24 cellular contexts compared by ENCODE assay signal in the genomic region with DNA sequence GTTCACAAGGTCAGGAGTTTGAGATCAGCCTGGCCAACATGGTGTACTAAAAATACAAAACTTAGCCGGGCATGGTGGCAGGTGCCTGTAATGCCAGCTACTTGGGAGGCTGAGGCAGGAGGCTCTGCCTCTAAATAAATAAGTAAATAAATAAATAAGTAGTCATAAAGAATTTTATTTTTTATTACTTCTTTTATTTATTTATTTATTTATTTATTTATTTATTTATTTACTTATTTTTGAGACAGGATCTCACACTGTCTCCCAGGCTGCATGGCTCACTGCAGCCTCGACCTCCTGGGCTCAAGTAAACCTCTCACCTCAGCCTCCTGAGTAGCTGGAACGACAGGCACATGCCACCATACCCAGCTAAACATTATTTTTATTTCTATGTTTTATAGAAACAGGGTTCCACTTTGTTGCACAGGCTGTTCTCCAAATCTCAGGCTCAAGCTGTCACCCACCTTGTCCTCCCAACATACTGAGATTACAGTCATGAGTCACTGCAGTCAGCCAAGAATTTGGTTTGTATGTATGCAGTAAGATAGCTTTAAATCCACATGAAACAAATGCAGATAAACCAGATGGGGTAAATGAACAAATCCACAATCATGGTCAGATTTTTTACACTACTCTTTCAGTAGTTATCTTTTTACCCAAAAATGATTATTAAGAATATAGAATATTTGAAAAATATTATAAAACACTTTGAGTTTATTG.
DNase-seq lines count a peak whose midpoint lies in the region; ATAC-seq and TF ChIP-seq lines count a peak whose summit lies in the region.
"Had no signal": no experiment of that assay in that cellular context is flagged by ENCODE, and none has a peak within 500 bp of the region (broad histone marks: within the 10 kb centered on the region; RNA-seq: fewer than 3 reads in every experiment).

No MANE protein-coding gene starts in this region.

- no peak overlapping the region for H2BK120ac ChIP-seq in mesendoderm (ENCODE audit: low read depth, low read length)

- no peak overlapping the region for H3K27ac ChIP-seq in mesendoderm (ENCODE audit: low read depth, low read length)
- H3K27ac ChIP-seq: C4-2B, GM23248, SK-N-MC had no signal

- H3K4me3 ChIP-seq in mesendoderm (ENCODE audit: low read length): no peak overlapping the region
- H3K4me3 ChIP-seq: GM23248, SK-N-MC had no signal

- peak; percentile 2 for DNase-seq in EL
- peak; percentile 16 for DNase-seq in NCI-H446 treated with DMSO at 0.1 percent for 48 hours (lab: John Stamatoyannopoulos, UW)
- DNase-seq in WTC11 (ENCODE audit: low spot score): no peak
- peak; percentile 14 for DNase-seq in mesendoderm
- DNase-seq in activated T-cell treated with anti-CD3 and anti-CD28 coated beads, Interleukin-2, amount 50 U/mL, for 24 hours: no peak
- DNase-seq in SIG-M5 (lab: John Stamatoyannopoulos, UW): no peak
- DNase-seq in GF-D8 (lab: John Stamatoyannopoulos, UW): no peak
- DNase-seq: Caco-2; CD8-positive, alpha-beta T cell; DMS79; GM23248; H7; NCI-H1048; NCI-H1417; NCI-H1694; NCI-H2029 treated with DMSO at 0.1 percent for 48 hours; NCI-H524; NCI-H774; SHP77 treated with DMSO at 0.1 percent for 48 hours had no signal

- no peak overlapping the region for H4K5ac ChIP-seq in mesendoderm (ENCODE audit: low read length)

- H2BK15ac ChIP-seq in mesendoderm (replicated peaks; ENCODE audit: low read depth): no peak overlapping the region

- POLR2A ChIA-PET in WTC11 (lab: Charles Lee): no interaction called here

- ATAC-seq in WTC11: no peak
- ATAC-seq: CD8-positive, alpha-beta T cell; Panc1 had no signal

- H3K27me3 Mint-ChIP-seq in WTC11 (ENCODE audit: low read depth): no peaks in the 10 kb centered on the region
- H3K27me3 Mint-ChIP-seq in activated T-cell treated with anti-CD3 and anti-CD28 coated beads, Interleukin-2, amount 50 U/mL, for 24 hours: no peaks in the 10 kb centered on the region
- H3K27me3 Mint-ChIP-seq: B cell, IgD-negative memory B cell had no signal

- no peaks in the 10 kb centered on the region for H3K79me2 ChIP-seq in mesendoderm (ENCODE audit: control insufficient read depth, insufficient read depth, low read length)

- no peak overlapping the region for H3K27ac Mint-ChIP-seq in WTC11
- no peak overlapping the region for H3K27ac Mint-ChIP-seq in activated T-cell treated with anti-CD3 and anti-CD28 coated beads, Interleukin-2, amount 50 U/mL, for 24 hours
- H3K27ac Mint-ChIP-seq: B cell; CD8-positive, alpha-beta T cell; IgD-negative memory B cell had no signal

- H3K27me3 ChIP-seq in mesendoderm (ENCODE audit: insufficient read depth, low read length, poor library complexity): no peaks in the 10 kb centered on the region

- no peak overlapping the region for H2BK5ac ChIP-seq in mesendoderm (ENCODE audit: low read length)

- H4K8ac ChIP-seq in mesendoderm (ENCODE audit: low read depth, low read length): no peak overlapping the region

- H3K36me3 Mint-ChIP-seq in WTC11: no peaks in the 10 kb centered on the region
- no peaks in the 10 kb centered on the region for H3K36me3 Mint-ChIP-seq in activated T-cell treated with anti-CD3 and anti-CD28 coated beads, Interleukin-2, amount 50 U/mL, for 24 hours (ENCODE audit: low read depth)
- H3K36me3 Mint-ChIP-seq: CD8-positive, alpha-beta T cell; IgD-negative memory B cell had no signal

- no peaks in the 10 kb centered on the region for H3K4me1 Mint-ChIP-seq in WTC11
- no peaks in the 10 kb centered on the region for H3K4me1 Mint-ChIP-seq in activated T-cell treated with anti-CD3 and anti-CD28 coated beads, Interleukin-2, amount 50 U/mL, for 24 hours (ENCODE audit: low read depth)
- H3K4me1 Mint-ChIP-seq: B cell, IgD-negative memory B cell had no signal

- H3K4me3 Mint-ChIP-seq in WTC11: no peak overlapping the region
- no peak overlapping the region for H3K4me3 Mint-ChIP-seq in activated T-cell treated with anti-CD3 and anti-CD28 coated beads, Interleukin-2, amount 50 U/mL, for 24 hours
- H3K4me3 Mint-ChIP-seq: B cell; CD8-positive, alpha-beta T cell; IgD-negative memory B cell had no signal

- H3K4ac ChIP-seq in mesendoderm (ENCODE audit: low read depth, low read length): no peak overlapping the region

- TF ChIP-seq CTCF in WTC11 (IDR thresholded peaks at IDR 0.05): no peak

- H3K79me1 ChIP-seq in mesendoderm (ENCODE audit: low read length): no peaks in the 10 kb centered on the region

- no peak overlapping the region for H2AK5ac ChIP-seq in mesendoderm (ENCODE audit: low read length)

- no peak overlapping the region for H3K9ac ChIP-seq in mesendoderm (ENCODE audit: low read length)
- H3K9ac ChIP-seq: GM23248 had no signal

- H3K36me3 ChIP-seq in mesendoderm (ENCODE audit: control insufficient read depth, insufficient read depth, low read length): no peaks in the 10 kb centered on the region

- H3K56ac ChIP-seq in mesendoderm (ENCODE audit: low read length): no peak overlapping the region

- no peak overlapping the region for H3K23ac ChIP-seq in mesendoderm (ENCODE audit: low read length)

- H3K4me1 ChIP-seq in mesendoderm (ENCODE audit: control insufficient read depth, low read depth, low read length): no peaks in the 10 kb centered on the region
- H3K4me1 ChIP-seq: Caco-2 had no signal

- H3K18ac ChIP-seq in mesendoderm (ENCODE audit: low read length): no peak overlapping the region

- H3K4me2 ChIP-seq in mesendoderm (ENCODE audit: low read length): no peak overlapping the region

- no peaks in the 10 kb centered on the region for H3K9me3 Mint-ChIP-seq in WTC11
- peaks cover 14% of the 10 kb centered on the region for H3K9me3 Mint-ChIP-seq in activated T-cell treated with anti-CD3 and anti-CD28 coated beads, Interleukin-2, amount 50 U/mL, for 24 hours

- CTCF ChIA-PET in WTC11 (lab: Charles Lee): interaction anchor here (0.6 kb wide), 1 partner anchor 262 kb away, joined by 3 read pairs; no protein-coding TSS in a partner anchor

- no CpG with 5 or more reads among the region's 3 CpGs for WGBS in mesendoderm (ENCODE audit: extremely low coverage, insufficient coverage, low lambda C conversion rate)

TF ChIP-seq in WTC11, 78 proteins besides CTCF, POLR2A, EP300 and RAD21:
- TF ChIP-seq NFYB (CRISPR knock-in tag; conservative IDR thresholded peaks at IDR 0.05; ENCODE audit: low read depth) (no peak), HMGA2 (CRISPR knock-in tag; IDR thresholded peaks at IDR 0.05) (peak; percentile 73), ZNF423 (CRISPR knock-in tag; IDR thresholded peaks at IDR 0.05) (no peak)
- TF ChIP-seq, protein P1, sequence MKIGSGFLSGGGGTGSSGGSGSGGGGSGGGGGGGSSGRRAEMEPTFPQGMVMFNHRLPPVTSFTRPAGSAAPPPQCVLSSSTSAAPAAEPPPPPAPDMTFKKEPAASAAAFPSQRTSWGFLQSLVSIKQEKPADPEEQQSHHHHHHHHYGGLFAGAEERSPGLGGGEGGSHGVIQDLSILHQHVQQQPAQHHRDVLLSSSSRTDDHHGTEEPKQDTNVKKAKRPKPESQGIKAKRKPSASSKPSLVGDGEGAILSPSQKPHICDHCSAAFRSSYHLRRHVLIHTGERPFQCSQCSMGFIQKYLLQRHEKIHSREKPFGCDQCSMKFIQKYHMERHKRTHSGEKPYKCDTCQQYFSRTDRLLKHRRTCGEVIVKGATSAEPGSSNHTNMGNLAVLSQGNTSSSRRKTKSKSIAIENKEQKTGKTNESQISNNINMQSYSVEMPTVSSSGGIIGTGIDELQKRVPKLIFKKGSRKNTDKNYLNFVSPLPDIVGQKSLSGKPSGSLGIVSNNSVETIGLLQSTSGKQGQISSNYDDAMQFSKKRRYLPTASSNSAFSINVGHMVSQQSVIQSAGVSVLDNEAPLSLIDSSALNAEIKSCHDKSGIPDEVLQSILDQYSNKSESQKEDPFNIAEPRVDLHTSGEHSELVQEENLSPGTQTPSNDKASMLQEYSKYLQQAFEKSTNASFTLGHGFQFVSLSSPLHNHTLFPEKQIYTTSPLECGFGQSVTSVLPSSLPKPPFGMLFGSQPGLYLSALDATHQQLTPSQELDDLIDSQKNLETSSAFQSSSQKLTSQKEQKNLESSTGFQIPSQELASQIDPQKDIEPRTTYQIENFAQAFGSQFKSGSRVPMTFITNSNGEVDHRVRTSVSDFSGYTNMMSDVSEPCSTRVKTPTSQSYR (CRISPR knock-in tag; IDR thresholded peaks at IDR 0.05): no peak
- TF ChIP-seq, protein P2, sequence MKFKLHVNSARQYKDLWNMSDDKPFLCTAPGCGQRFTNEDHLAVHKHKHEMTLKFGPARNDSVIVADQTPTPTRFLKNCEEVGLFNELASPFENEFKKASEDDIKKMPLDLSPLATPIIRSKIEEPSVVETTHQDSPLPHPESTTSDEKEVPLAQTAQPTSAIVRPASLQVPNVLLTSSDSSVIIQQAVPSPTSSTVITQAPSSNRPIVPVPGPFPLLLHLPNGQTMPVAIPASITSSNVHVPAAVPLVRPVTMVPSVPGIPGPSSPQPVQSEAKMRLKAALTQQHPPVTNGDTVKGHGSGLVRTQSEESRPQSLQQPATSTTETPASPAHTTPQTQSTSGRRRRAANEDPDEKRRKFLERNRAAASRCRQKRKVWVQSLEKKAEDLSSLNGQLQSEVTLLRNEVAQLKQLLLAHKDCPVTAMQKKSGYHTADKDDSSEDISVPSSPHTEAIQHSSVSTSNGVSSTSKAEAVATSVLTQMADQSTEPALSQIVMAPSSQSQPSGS (CRISPR knock-in tag; IDR thresholded peaks at IDR 0.05; ENCODE audit: borderline replicate concordance, low read depth): no peak

Comparison
In these comparisons a context has a peak if more than half of its experiments do, and no peak if none do; other contexts are left out.
1. DNase-seq: peak in EL (single experiment), NCI-H446 treated with DMSO at 0.1 percent for 48 hours (single experiment) and mesendoderm (single experiment); none in WTC11 (single experiment), activated T-cell treated with anti-CD3 and anti-CD28 coated beads, Interleukin-2, amount 50 U/mL, for 24 hours (single experiment), SIG-M5 (single experiment) and GF-D8 (single experiment).